In the genomic region with DNA sequence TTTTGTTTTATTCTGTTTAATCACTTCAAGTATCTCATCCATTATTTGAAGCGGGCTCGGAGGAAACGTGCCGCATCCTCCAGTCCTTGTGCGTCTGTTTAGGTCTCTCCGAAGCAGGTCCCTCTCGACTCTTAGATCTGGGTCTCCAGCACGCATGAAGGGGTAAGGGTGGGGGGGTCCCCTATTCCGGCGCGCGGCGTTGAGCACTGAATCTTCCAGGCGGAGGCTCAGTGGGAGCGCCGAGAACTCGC, we compare ENCODE assay signal across 1 cellular context.
TF ChIP-seq lines count a peak whose summit lies in the region.

No MANE protein-coding gene starts in this region.

TF ChIP-seq in HEK293, 187 proteins besides CTCF, POLR2A, EP300 and RAD21 (continued from another document):
- no peak for TF ChIP-seq ZNF747 (tag by site-specific recombination; IDR thresholded peaks at IDR 0.05)
- TF ChIP-seq IKZF3 (tag by site-specific recombination; IDR thresholded peaks at IDR 0.05): no peak
- no peak for TF ChIP-seq ZIC2 (tag by site-specific recombination; IDR thresholded peaks at IDR 0.05)
- TF ChIP-seq ZNF221 (tag by site-specific recombination; IDR thresholded peaks at IDR 0.05; ENCODE audit: borderline replicate concordance): no peak
- no peak for TF ChIP-seq ZNF114 (tag by site-specific recombination; IDR thresholded peaks at IDR 0.05)
- no peak for TF ChIP-seq ZNF626 (tag by site-specific recombination; IDR thresholded peaks at IDR 0.05)
- TF ChIP-seq, protein P1, sequence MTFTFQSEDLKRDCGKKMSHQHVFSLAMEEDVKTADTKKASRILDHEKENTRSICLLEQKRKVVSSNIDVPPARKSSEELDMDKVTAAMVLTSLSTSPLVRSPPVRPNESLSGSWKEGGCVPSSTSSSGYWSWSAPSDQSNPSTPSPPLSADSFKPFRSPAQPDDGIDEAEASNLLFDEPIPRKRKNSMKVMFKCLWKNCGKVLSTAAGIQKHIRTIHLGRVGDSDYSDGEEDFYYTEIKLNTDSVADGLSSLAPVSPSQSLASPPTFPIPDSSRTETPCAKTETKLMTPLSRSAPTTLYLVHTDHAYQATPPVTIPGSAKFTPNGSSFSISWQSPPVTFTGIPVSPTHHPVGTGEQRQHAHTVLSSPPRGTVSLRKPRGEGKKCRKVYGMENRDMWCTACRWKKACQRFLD (tag by site-specific recombination; IDR thresholded peaks at IDR 0.05): no peak
- TF ChIP-seq ZNF571 (tag by site-specific recombination; IDR thresholded peaks at IDR 0.05): no peak
- TF ChIP-seq ZNF37A (tag by site-specific recombination; IDR thresholded peaks at IDR 0.05): no peak
- no peak for TF ChIP-seq ZBTB20 (tag by site-specific recombination; IDR thresholded peaks at IDR 0.05)
- no peak for TF ChIP-seq ZNF514 (tag by site-specific recombination; IDR thresholded peaks at IDR 0.05)
- TF ChIP-seq, protein P2, sequence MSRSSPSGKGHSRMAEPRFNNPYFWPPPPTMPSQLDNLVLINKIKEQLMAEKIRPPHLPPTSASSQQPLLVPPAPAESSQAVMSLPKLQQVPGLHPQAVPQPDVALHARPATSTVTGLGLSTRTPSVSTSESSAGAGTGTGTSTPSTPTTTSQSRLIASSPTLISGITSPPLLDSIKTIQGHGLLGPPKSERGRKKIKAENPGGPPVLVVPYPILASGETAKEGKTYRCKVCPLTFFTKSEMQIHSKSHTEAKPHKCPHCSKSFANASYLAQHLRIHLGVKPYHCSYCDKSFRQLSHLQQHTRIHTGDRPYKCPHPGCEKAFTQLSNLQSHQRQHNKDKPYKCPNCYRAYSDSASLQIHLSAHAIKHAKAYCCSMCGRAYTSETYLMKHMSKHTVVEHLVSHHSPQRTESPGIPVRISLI (tag by site-specific recombination; IDR thresholded peaks at IDR 0.05): no peak
- no peak for TF ChIP-seq OSR2 (tag by site-specific recombination; IDR thresholded peaks at IDR 0.05)
- TF ChIP-seq GLIS2 (tag by site-specific recombination; IDR thresholded peaks at IDR 0.05): no peak
- no peak for TF ChIP-seq ZNF521 (tag by site-specific recombination; IDR thresholded peaks at IDR 0.05)
- TF ChIP-seq, protein P3, sequence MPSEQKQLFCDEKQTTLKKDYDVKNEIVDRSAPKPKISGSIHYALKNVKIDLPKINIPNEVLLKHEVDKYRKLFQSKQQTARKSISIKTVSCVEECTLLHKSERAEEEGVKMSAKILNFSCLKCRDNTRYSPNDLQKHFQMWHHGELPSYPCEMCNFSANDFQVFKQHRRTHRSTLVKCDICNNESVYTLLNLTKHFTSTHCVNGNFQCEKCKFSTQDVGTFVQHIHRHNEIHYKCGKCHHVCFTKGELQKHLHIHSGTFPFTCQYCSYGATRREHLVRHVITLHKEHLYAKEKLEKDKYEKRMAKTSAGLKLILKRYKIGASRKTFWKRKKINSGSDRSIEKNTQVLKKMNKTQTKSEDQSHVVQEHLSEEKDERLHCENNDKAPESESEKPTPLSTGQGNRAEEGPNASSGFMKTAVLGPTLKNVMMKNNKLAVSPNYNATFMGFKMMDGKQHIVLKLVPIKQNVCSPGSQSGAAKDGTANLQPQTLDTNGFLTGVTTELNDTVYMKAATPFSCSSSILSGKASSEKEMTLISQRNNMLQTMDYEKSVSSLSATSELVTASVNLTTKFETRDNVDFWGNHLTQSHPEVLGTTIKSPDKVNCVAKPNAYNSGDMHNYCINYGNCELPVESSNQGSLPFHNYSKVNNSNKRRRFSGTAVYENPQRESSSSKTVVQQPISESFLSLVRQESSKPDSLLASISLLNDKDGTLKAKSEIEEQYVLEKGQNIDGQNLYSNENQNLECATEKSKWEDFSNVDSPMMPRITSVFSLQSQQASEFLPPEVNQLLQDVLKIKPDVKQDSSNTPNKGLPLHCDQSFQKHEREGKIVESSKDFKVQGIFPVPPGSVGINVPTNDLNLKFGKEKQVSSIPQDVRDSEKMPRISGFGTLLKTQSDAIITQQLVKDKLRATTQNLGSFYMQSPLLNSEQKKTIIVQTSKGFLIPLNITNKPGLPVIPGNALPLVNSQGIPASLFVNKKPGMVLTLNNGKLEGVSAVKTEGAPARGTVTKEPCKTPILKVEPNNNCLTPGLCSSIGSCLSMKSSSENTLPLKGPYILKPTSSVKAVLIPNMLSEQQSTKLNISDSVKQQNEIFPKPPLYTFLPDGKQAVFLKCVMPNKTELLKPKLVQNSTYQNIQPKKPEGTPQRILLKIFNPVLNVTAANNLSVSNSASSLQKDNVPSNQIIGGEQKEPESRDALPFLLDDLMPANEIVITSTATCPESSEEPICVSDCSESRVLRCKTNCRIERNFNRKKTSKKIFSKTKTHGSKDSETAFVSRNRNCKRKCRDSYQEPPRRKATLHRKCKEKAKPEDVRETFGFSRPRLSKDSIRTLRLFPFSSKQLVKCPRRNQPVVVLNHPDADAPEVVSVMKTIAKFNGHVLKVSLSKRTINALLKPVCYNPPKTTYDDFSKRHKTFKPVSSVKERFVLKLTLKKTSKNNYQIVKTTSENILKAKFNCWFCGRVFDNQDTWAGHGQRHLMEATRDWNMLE (tag by site-specific recombination; conservative IDR thresholded peaks at IDR 0.05; ENCODE audit: low read depth): no peak
- TF ChIP-seq, protein P4, sequence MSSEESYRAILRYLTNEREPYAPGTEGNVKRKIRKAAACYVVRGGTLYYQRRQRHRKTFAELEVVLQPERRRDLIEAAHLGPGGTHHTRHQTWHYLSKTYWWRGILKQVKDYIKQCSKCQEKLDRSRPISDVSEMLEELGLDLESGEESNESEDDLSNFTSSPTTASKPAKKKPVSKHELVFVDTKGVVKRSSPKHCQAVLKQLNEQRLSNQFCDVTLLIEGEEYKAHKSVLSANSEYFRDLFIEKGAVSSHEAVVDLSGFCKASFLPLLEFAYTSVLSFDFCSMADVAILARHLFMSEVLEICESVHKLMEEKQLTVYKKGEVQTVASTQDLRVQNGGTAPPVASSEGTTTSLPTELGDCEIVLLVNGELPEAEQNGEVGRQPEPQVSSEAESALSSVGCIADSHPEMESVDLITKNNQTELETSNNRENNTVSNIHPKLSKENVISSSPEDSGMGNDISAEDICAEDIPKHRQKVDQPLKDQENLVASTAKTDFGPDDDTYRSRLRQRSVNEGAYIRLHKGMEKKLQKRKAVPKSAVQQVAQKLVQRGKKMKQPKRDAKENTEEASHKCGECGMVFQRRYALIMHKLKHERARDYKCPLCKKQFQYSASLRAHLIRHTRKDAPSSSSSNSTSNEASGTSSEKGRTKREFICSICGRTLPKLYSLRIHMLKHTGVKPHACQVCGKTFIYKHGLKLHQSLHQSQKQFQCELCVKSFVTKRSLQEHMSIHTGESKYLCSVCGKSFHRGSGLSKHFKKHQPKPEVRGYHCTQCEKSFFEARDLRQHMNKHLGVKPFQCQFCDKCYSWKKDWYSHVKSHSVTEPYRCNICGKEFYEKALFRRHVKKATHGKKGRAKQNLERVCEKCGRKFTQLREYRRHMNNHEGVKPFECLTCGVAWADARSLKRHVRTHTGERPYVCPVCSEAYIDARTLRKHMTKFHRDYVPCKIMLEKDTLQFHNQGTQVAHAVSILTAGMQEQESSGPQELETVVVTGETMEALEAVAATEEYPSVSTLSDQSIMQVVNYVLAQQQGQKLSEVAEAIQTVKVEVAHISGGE (tag by site-specific recombination; conservative IDR thresholded peaks at IDR 0.05; ENCODE audit: low read depth): no peak
- no peak for TF ChIP-seq BCL11B (tag by site-specific recombination; IDR thresholded peaks at IDR 0.05; ENCODE audit: low read depth)
- no peak for TF ChIP-seq ZNF274 (IDR thresholded peaks at IDR 0.05; ENCODE audit: low read length)
- TF ChIP-seq ZNF274 (tag by site-specific recombination; IDR thresholded peaks at IDR 0.05; ENCODE audit: borderline replicate concordance): no peak
- TF ChIP-seq ZNF501 (tag by site-specific recombination; IDR thresholded peaks at IDR 0.05): no peak
- no peak for TF ChIP-seq SCRT1 (tag by site-specific recombination; IDR thresholded peaks at IDR 0.05; ENCODE audit: borderline replicate concordance)
- TF ChIP-seq, protein P5, sequence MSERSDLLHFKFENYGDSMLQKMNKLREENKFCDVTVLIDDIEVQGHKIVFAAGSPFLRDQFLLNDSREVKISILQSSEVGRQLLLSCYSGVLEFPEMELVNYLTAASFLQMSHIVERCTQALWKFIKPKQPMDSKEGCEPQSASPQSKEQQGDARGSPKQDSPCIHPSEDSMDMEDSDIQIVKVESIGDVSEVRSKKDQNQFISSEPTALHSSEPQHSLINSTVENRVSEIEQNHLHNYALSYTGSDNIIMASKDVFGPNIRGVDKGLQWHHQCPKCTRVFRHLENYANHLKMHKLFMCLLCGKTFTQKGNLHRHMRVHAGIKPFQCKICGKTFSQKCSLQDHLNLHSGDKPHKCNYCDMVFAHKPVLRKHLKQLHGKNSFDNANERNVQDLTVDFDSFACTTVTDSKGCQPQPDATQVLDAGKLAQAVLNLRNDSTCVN (tag by site-specific recombination; optimal IDR thresholded peaks at IDR 0.05): no peak
- no peak for TF ChIP-seq ZBTB7A (tag by site-specific recombination; IDR thresholded peaks at IDR 0.05; ENCODE audit: low read depth)
- TF ChIP-seq ZNF837 (tag by site-specific recombination; IDR thresholded peaks at IDR 0.05): no peak
- TF ChIP-seq, protein P6, sequence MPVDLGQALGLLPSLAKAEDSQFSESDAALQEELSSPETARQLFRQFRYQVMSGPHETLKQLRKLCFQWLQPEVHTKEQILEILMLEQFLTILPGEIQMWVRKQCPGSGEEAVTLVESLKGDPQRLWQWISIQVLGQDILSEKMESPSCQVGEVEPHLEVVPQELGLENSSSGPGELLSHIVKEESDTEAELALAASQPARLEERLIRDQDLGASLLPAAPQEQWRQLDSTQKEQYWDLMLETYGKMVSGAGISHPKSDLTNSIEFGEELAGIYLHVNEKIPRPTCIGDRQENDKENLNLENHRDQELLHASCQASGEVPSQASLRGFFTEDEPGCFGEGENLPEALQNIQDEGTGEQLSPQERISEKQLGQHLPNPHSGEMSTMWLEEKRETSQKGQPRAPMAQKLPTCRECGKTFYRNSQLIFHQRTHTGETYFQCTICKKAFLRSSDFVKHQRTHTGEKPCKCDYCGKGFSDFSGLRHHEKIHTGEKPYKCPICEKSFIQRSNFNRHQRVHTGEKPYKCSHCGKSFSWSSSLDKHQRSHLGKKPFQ (tag by site-specific recombination; IDR thresholded peaks at IDR 0.05): no peak
- 0 out of 2 replicates have a peak, but pooled peaks have one; percentile 3 for TF ChIP-seq ZNF2 (tag by site-specific recombination; IDR thresholded peaks at IDR 0.05)
- TF ChIP-seq ZFP41 (tag by site-specific recombination; IDR thresholded peaks at IDR 0.05; ENCODE audit: borderline replicate concordance): no peak
- no peak for TF ChIP-seq ZNF211 (tag by site-specific recombination; IDR thresholded peaks at IDR 0.05; ENCODE audit: low read depth)
- TF ChIP-seq ZSCAN23 (tag by site-specific recombination; IDR thresholded peaks at IDR 0.05): 0 out of 2 replicates have a peak, but pooled peaks have one; percentile 7
- peak; percentile 87 for TF ChIP-seq ZBTB17 (tag by site-specific recombination; IDR thresholded peaks at IDR 0.05)
TF ChIP-seq in HEK293: peak in this region for 4.
